19 cellular contexts compared by ENCODE assay signal in genomic region chr14:95573313-95573712, GRCh38. TPM values are rescaled to one million over a fixed set of nuclear protein-coding genes. Genes with fewer than 3 reads are reported as not detected.
DNase-seq lines count a peak whose midpoint lies in the region; ATAC-seq and TF ChIP-seq lines count a peak whose summit lies in the region.
"Had no signal": no experiment of that assay in that cellular context is flagged by ENCODE, and none has a peak within 500 bp of the region (broad histone marks: within the 10 kb centered on the region; RNA-seq: fewer than 3 reads in every experiment).

No MANE protein-coding gene starts in this region.

- peak overlapping the region; percentile 6 for H3K4ac ChIP-seq in mesendoderm (ENCODE audit: low read depth, low read length)

- H3K79me1 ChIP-seq in mesendoderm (ENCODE audit: low read length): no peaks in the 10 kb centered on the region

- no peaks in the 10 kb centered on the region for H3K79me2 ChIP-seq in mesendoderm (ENCODE audit: control insufficient read depth, insufficient read depth, low read length)

- no peaks in the 10 kb centered on the region for H3K27me3 ChIP-seq in WERI-Rb-1 (ENCODE audit: insufficient read depth, low read depth, severe bottlenecking)
- H3K27me3 ChIP-seq in mesendoderm (ENCODE audit: insufficient read depth, low read length, poor library complexity): no peaks in the 10 kb centered on the region
- no peaks in the 10 kb centered on the region for H3K27me3 ChIP-seq in testis
- H3K27me3 ChIP-seq: BLaER1 treated with 17β-estradiol and CSF1 and Interleukin-3, amounts not matched to agents 10 nM and 100 nM had no signal

- no peak overlapping the region for H4K5ac ChIP-seq in mesendoderm (ENCODE audit: low read length)

- H3K23ac ChIP-seq in mesendoderm (ENCODE audit: low read length): no peak overlapping the region

- H3K4me1 ChIP-seq in mesendoderm (ENCODE audit: control insufficient read depth, low read depth, low read length) (peaks cover 9% of the 10 kb centered on the region), testis (no peaks in the 10 kb centered on the region)
- H3K4me1 ChIP-seq: A549, Caco-2 had no signal

- no peak overlapping the region for H3K18ac ChIP-seq in mesendoderm (ENCODE audit: low read length)

- intact Hi-C loops in cardiac septum (cut with DNase I) (no loop called here), left cardiac atrium (cut with DNase I) (no loop called here), testis (cut with DNase I; ENCODE audit: low total_unique reads) (no loop called here)

- H3K4me3 ChIP-seq in WERI-Rb-1 (ENCODE audit: low read depth, low read length) (no peak overlapping the region), mesendoderm (ENCODE audit: low read length) (no peak overlapping the region), testis (peak overlapping the region in 1 of 2 donors; percentile 46)
- H3K4me3 ChIP-seq: A549; BLaER1 treated with 17β-estradiol and CSF1 and Interleukin-3, amounts not matched to agents 10 nM and 100 nM had no signal

- H3K27ac ChIP-seq in WERI-Rb-1: peak overlapping the region; percentile 87
- no peak overlapping the region for H3K27ac ChIP-seq in mesendoderm (ENCODE audit: low read depth, low read length)
- no peak overlapping the region for H3K27ac ChIP-seq in testis
- H3K27ac ChIP-seq: 22Rv1, A549, C4-2B had no signal

- no peak overlapping the region for H3K56ac ChIP-seq in mesendoderm (ENCODE audit: low read length)

- H2BK15ac ChIP-seq in mesendoderm (replicated peaks; ENCODE audit: low read depth): no peak overlapping the region

- TF ChIP-seq POLR2A in testis (IDR thresholded peaks at IDR 0.05): no peak

- ATAC-seq in left cardiac atrium: no peak
- no peak for ATAC-seq in HG02840 (IDR thresholded peaks at IDR 0.05; ENCODE audit: low FRiP score, unreplicated experiment)
- ATAC-seq: A549; CD8-positive, alpha-beta T cell had no signal

- DNase-seq in cardiac septum (ENCODE audit: low spot score) (peak; percentile 15), left cardiac atrium (no peak), WERI-Rb-1 (no peak), mesendoderm (no peak), testis (peak; percentile 60), kidney glomerular epithelial cell (lab: John Stamatoyannopoulos, UW) (no peak), NCI-H2171 treated with DMSO at 0.1 percent for 48 hours (lab: John Stamatoyannopoulos, UW) (no peak)
- DNase-seq: AML-193; Caco-2; Calu3; CD4-positive, alpha-beta T cell; CD8-positive, alpha-beta T cell; DMS79 treated with DMSO at 0.1 percent for 48 hours; GF-D8 had no signal

- peaks cover 6% of the 10 kb centered on the region for H3K9me3 ChIP-seq in WERI-Rb-1 (ENCODE audit: severe bottlenecking)
- H3K9me3 ChIP-seq in testis: no peaks in the 10 kb centered on the region
- H3K9me3 ChIP-seq: A549; BLaER1 treated with 17β-estradiol and CSF1 and Interleukin-3, amounts not matched to agents 10 nM and 100 nM; Caco-2 had no signal

- no peak overlapping the region for H2BK5ac ChIP-seq in mesendoderm (ENCODE audit: low read length)

- H3K9ac ChIP-seq in mesendoderm (ENCODE audit: low read length): no peak overlapping the region
- H3K9ac ChIP-seq: BLaER1 treated with 17β-estradiol and CSF1 and Interleukin-3, amounts not matched to agents 10 nM and 100 nM had no signal

- no peaks in the 10 kb centered on the region for H3K36me3 ChIP-seq in WERI-Rb-1
- H3K36me3 ChIP-seq in mesendoderm (ENCODE audit: control insufficient read depth, insufficient read depth, low read length): no peaks in the 10 kb centered on the region
- H3K36me3 ChIP-seq in testis (ENCODE audit: low read depth, missing control alignments): no peaks in the 10 kb centered on the region
- H3K36me3 ChIP-seq: BLaER1 treated with 17β-estradiol and CSF1 and Interleukin-3, amounts not matched to agents 10 nM and 100 nM had no signal

- WGBS in mesendoderm (ENCODE audit: extremely low coverage, insufficient coverage, low lambda C conversion rate): no CpG with 5 or more reads among the region's 7 CpGs
- WGBS in testis, 2 donors: 79 to 86% methylated on average over 7 of the region's 7 CpGs

- no peak for TF ChIP-seq CTCF in WERI-Rb-1 (IDR thresholded peaks at IDR 0.05; ENCODE audit: low read depth, low read length)
- TF ChIP-seq CTCF in testis (IDR thresholded peaks at IDR 0.05): no peak

- H2AK5ac ChIP-seq in mesendoderm (ENCODE audit: low read length): no peak overlapping the region

- no peak overlapping the region for H3K4me2 ChIP-seq in mesendoderm (ENCODE audit: low read length)
- H3K4me2 ChIP-seq: A549 had no signal

- no peak overlapping the region for H2BK120ac ChIP-seq in mesendoderm (ENCODE audit: low read depth, low read length)

- H4K8ac ChIP-seq in mesendoderm (ENCODE audit: low read depth, low read length): no peak overlapping the region

RNA-seq across cellular contexts. Expression of gene GLRX5, which starts 38.5 kb away (rescaled TPM):
- total RNA-seq in cardiac septum: 61.8 TPM
- total RNA-seq in left cardiac atrium: 10 to 100 TPM; 59.7 to 78.1 TPM
- 71.4 TPM for polyA plus RNA-seq in mesendoderm (2013, experiment 1 of 2)
- polyA plus RNA-seq in mesendoderm (2013, experiment 2 of 2): 69.3 TPM
- 10 to 100 TPM; 83.9 to 95.0 TPM for total RNA-seq in testis
- 101 TPM for polyA plus RNA-seq in testis (ENCODE audit: insufficient read depth, low read depth, low replicate concordance)

RNA-seq across cellular contexts. Expression of gene SYNE3, which starts 56.9 kb away (rescaled TPM):
- total RNA-seq in cardiac septum (12.4 TPM), left cardiac atrium (10 to 100 TPM; 24.6 to 34.3 TPM), testis (10 to 100 TPM; 37.6 to 38.9 TPM)
- polyA plus RNA-seq in mesendoderm (2013, experiment 1 of 2): 0.34 TPM
- 0.31 TPM for polyA plus RNA-seq in mesendoderm (2013, experiment 2 of 2)
- 8.3 TPM for polyA plus RNA-seq in testis (ENCODE audit: insufficient read depth, low read depth, low replicate concordance)

Comparison
In these comparisons a context has a peak if more than half of its experiments do, and no peak if none do; other contexts are left out.
1. DNase-seq: peak in cardiac septum (single experiment) and testis (single experiment); none in left cardiac atrium (single experiment), WERI-Rb-1 (single experiment), mesendoderm (single experiment), kidney glomerular epithelial cell (single experiment) and NCI-H2171 treated with DMSO at 0.1 percent for 48 hours (single experiment).